Comparison of ENCODE assay signal across 1 cellular context in the genomic region with DNA sequence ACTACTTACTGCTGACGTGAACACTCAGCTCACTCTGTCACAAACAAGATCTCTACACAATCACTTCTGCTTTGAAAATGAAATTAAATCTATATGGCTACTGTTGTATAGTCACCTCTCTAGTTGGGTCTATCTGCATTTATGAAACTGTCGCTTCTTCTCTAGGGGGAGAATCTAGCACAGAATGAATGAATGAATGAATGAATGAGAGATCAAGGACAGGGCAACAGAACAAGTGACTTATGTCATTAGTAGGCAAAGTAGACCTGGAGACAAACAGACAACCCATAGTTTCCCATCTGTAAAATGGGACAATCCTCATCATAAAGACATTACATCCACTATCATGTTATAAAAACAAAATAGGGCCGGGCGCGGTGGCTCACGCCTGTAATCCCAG.
TF ChIP-seq lines count a peak whose summit lies in the region.

No MANE protein-coding gene starts in this region.

TF ChIP-seq in GM12878, 131 proteins besides CTCF, POLR2A, EP300 and RAD21:
- TF ChIP-seq ZZZ3 (IDR thresholded peaks at IDR 0.05; ENCODE audit: control insufficient read depth, insufficient read length, low read depth) (no peak), ZNF24 (IDR thresholded peaks at IDR 0.05) (peak; percentile 94), RB1 (IDR thresholded peaks at IDR 0.05; ENCODE audit: borderline replicate concordance) (no peak)
